Comparison of ENCODE assay signal across 9 cellular contexts in genomic region chr22:49934891-49935557, GRCh38. TPM values are rescaled to one million over a fixed set of nuclear protein-coding genes. Genes with fewer than 3 reads are reported as not detected.
DNase-seq lines count a peak whose midpoint lies in the region; ATAC-seq, FAIRE-seq and TF ChIP-seq lines count a peak whose summit lies in the region.
"Had no signal": no experiment of that assay in that cellular context is flagged by ENCODE, and none has a peak within 500 bp of the region (broad histone marks: within the 10 kb centered on the region; RNA-seq: fewer than 3 reads in every experiment).

No MANE protein-coding gene starts in this region.

- peak in 2 of 4 donors; percentile 67 to 81 for TF ChIP-seq EP300 in upper lobe of left lung (IDR thresholded peaks at IDR 0.05)

- peak overlapping the region; percentile 85 for H3K27ac ChIP-seq in OCI-LY3 (ENCODE audit: low read length)
- H3K27ac ChIP-seq in parathyroid adenoma: peak overlapping the region; percentile 71
- H3K27ac ChIP-seq in upper lobe of left lung: peak overlapping the region; percentile 95 to 100 (median 98)

- H3K36me3 ChIP-seq in OCI-LY3 (replicated peaks; ENCODE audit: low read depth, low read length): peaks cover 3% of the 10 kb centered on the region
- H3K36me3 ChIP-seq in parathyroid adenoma (ENCODE audit: control insufficient read depth, insufficient read depth, low read length): no peaks in the 10 kb centered on the region
- no peaks in the 10 kb centered on the region for H3K36me3 ChIP-seq in upper lobe of left lung

- no peaks in the 10 kb centered on the region for H3K9me3 Mint-ChIP-seq in activated T-helper 17 cell treated with anti-CD3 and anti-CD28 coated beads, Interleukin-2, amount 50 U/mL, for 72 hours
- H3K9me3 Mint-ChIP-seq: brain had no signal

- peak overlapping the region; percentile 58 for H3K4me3 Mint-ChIP-seq in activated T-helper 17 cell treated with anti-CD3 and anti-CD28 coated beads, Interleukin-2, amount 50 U/mL, for 72 hours

- no peaks in the 10 kb centered on the region for H4K20me1 ChIP-seq in OCI-LY3 (ENCODE audit: insufficient read depth, low read length)

- H3K79me2 ChIP-seq in OCI-LY3 (ENCODE audit: low read length) (peaks cover 8% of the 10 kb centered on the region; the same call in 1 of the 2 replicates), parathyroid adenoma (no peaks in the 10 kb centered on the region)

- DNase-seq in GM12892 (ENCODE audit: insufficient read length): peak; percentile 74
- peak; percentile 67 for DNase-seq in germinal center (ENCODE audit: low spot score)
- DNase-seq in upper lobe of left lung: peak; percentile 89 to 97

- H3K27me3 Mint-ChIP-seq in activated T-helper 17 cell treated with anti-CD3 and anti-CD28 coated beads, Interleukin-2, amount 50 U/mL, for 72 hours: no peaks in the 10 kb centered on the region

- peak overlapping the region; percentile 100 for H3K4me2 ChIP-seq in OCI-LY3 (ENCODE audit: low read length)
- H3K4me2 ChIP-seq in parathyroid adenoma (ENCODE audit: low read length): no peak overlapping the region

- ATAC-seq in activated T-helper 17 cell treated with anti-CD3 and anti-CD28 coated beads, Interleukin-2, amount 50 U/mL, for 72 hours (replicated peaks): peak; percentile 10
- ATAC-seq in upper lobe of left lung (ENCODE audit: low FRiP score in 2 of 2) (peak; percentile 2 to 60), GM21528 (IDR thresholded peaks at IDR 0.05; ENCODE audit: low FRiP score, unreplicated experiment) (no peak), HG03520 (IDR thresholded peaks at IDR 0.05; ENCODE audit: unreplicated experiment) (no peak)

- TF ChIP-seq CTCF in OCI-LY3 (IDR thresholded peaks at IDR 0.05; ENCODE audit: low read depth, low read length) (no peak), parathyroid adenoma (IDR thresholded peaks at IDR 0.05) (no peak), upper lobe of left lung (IDR thresholded peaks at IDR 0.05) (no peak)

- H3K4me3 ChIP-seq in OCI-LY3 (ENCODE audit: low read length) (peak overlapping the region; percentile 98), parathyroid adenoma (ENCODE audit: low read depth, low read length) (peak overlapping the region; percentile 18), upper lobe of left lung (peak overlapping the region; percentile 27 to 61 (median 53))

- peaks cover 13% of the 10 kb centered on the region for H3K4me1 Mint-ChIP-seq in activated T-helper 17 cell treated with anti-CD3 and anti-CD28 coated beads, Interleukin-2, amount 50 U/mL, for 72 hours

- H3K4me1 ChIP-seq in OCI-LY3 (ENCODE audit: low read length): peaks cover 52% of the 10 kb centered on the region
- H3K4me1 ChIP-seq in parathyroid adenoma: peaks cover 5% of the 10 kb centered on the region
- peaks cover 62 to 92% (median 71%) of the 10 kb centered on the region in 4 donors for H3K4me1 ChIP-seq in upper lobe of left lung

- 12% methylated on average over 12 of the region's 56 CpGs; no CpG with 5 or more reads in 1 of the 2 donors for WGBS in upper lobe of left lung, 2 donors

- H3K27ac Mint-ChIP-seq in activated T-helper 17 cell treated with anti-CD3 and anti-CD28 coated beads, Interleukin-2, amount 50 U/mL, for 72 hours: no peak overlapping the region
- H3K27ac Mint-ChIP-seq: brain had no signal

- 0 out of 2 replicates have a peak, but pooled peaks cover 6% of the 10 kb centered on the region for H3K27me3 ChIP-seq in OCI-LY3 (ENCODE audit: low read depth, low read length)
- no peaks in the 10 kb centered on the region for H3K27me3 ChIP-seq in parathyroid adenoma (ENCODE audit: control insufficient read depth, insufficient read depth, low read length)
- H3K27me3 ChIP-seq in upper lobe of left lung: no peaks in the 10 kb centered on the region

- peaks cover 5% of the 10 kb centered on the region for H3K36me3 Mint-ChIP-seq in activated T-helper 17 cell treated with anti-CD3 and anti-CD28 coated beads, Interleukin-2, amount 50 U/mL, for 72 hours (ENCODE audit: low read depth)
- H3K36me3 Mint-ChIP-seq: brain had no signal

- H3K9ac ChIP-seq in OCI-LY3 (ENCODE audit: low read length) (peak overlapping the region; percentile 98), parathyroid adenoma (no peak overlapping the region)

- TF ChIP-seq POLR2A in GM12892 (IDR thresholded peaks at IDR 0.05; ENCODE audit: low read depth, low read length): no peak
- TF ChIP-seq POLR2A in upper lobe of left lung (IDR thresholded peaks at IDR 0.05): no peak

- FAIRE-seq in GM12892 (lab: Jason Lieb, UNC): peak; percentile 54

- no peaks in the 10 kb centered on the region for H3K9me3 ChIP-seq in OCI-LY3 (ENCODE audit: insufficient read depth, low read length)
- H3K9me3 ChIP-seq in parathyroid adenoma (ENCODE audit: control insufficient read depth, low read length): no peaks in the 10 kb centered on the region
- H3K9me3 ChIP-seq in upper lobe of left lung: no peaks in the 10 kb centered on the region

- no peak overlapping the region for H2AFZ ChIP-seq in OCI-LY3 (ENCODE audit: low read depth, low read length)
- no peak overlapping the region for H2AFZ ChIP-seq in parathyroid adenoma

RNA-seq across cellular contexts. Expression of gene CRELD2, which starts 16.6 kb away (rescaled TPM):
- polyA plus RNA-seq in GM12892 (2012; ENCODE audit: missing spikeins): 16.7 TPM
- 10 to 100 TPM; 22.7 to 38.6 TPM for total RNA-seq in activated T-helper 17 cell treated with anti-CD3 and anti-CD28 coated beads, Interleukin-2, amount 50 U/mL, for 72 hours
- 10 to 100 TPM; 31.2 to 72.6 (median 46.9) TPM for total RNA-seq in upper lobe of left lung

RNA-seq across cellular contexts. Expression of gene ALG12, which starts 16.8 kb away (rescaled TPM):
- 4.9 TPM for polyA plus RNA-seq in GM12892 (2012; ENCODE audit: missing spikeins)
- total RNA-seq in activated T-helper 17 cell treated with anti-CD3 and anti-CD28 coated beads, Interleukin-2, amount 50 U/mL, for 72 hours: 10 to 100 TPM; 19.5 to 21.9 TPM
- 10 to 100 TPM; 14.2 to 32.5 (median 22.3) TPM for total RNA-seq in upper lobe of left lung

RNA-seq across cellular contexts. Expression of gene PIM3, which starts 25.5 kb away (rescaled TPM):
- polyA plus RNA-seq in GM12892 (2012; ENCODE audit: missing spikeins): 17.4 TPM
- total RNA-seq in activated T-helper 17 cell treated with anti-CD3 and anti-CD28 coated beads, Interleukin-2, amount 50 U/mL, for 72 hours: 100 to 1,000 TPM in 1 of 2 donors, 10 to 100 TPM in 1; 94.8 to 235 TPM
- total RNA-seq in upper lobe of left lung: 100 to 1,000 TPM; 131 to 246 (median 156) TPM

Comparison
In these comparisons a context has a peak if more than half of its experiments do, and no peak if none do; other contexts are left out.
1. H3K4me3 ChIP-seq: peak in every context shown above with its lines; median percentile 98 in OCI-LY3; 53 in upper lobe of left lung; 18 in parathyroid adenoma.
2. ATAC-seq: peak in activated T-helper 17 cell treated with anti-CD3 and anti-CD28 coated beads, Interleukin-2, amount 50 U/mL, for 72 hours (single experiment) and upper lobe of left lung (2 of 2); none in GM21528 (single experiment) and HG03520 (single experiment).
3. Peak in every context shown above with its lines, with median percentiles within 50 percentile points of each other: DNase-seq and H3K27ac ChIP-seq.